9 cellular contexts compared by ENCODE assay signal in the genomic region with DNA sequence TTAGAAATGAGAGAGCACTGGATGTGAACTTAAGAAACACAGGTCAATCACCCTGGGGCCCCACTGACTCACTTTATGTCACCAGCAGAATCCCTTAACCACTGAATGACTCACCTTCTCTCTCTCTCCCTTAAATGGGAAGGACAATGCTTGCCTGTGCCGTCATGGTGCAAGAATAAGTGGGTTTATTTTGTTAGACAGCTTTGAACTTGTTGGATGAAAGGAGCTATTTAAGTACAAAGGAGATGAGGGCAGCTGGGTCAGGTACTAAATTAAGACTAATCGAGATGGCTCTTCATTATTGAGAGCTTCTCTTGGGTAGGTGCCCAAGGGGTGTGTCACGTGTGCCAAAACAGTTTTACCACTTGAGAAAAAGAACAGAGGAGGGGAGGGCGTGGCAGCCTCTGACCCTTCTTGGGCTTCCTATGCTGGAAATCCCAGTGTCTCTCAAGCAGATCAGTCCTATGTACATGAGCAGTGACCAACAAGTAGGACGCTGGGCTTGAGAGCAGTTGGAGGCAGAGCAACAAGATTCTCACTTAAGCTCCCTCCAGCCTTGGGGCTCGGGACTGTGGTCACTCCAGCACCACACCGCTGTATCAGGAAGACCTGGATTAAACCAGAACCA. TPM values are rescaled to one million over a fixed set of nuclear protein-coding genes. Genes with fewer than 3 reads are reported as not detected.
DNase-seq lines count a peak whose midpoint lies in the region; ATAC-seq and FAIRE-seq lines count a peak whose summit lies in the region.
"Had no signal": no experiment of that assay in that cellular context is flagged by ENCODE, and none has a peak within 500 bp of the region (broad histone marks: within the 10 kb centered on the region; RNA-seq: fewer than 3 reads in every experiment).

No MANE protein-coding gene starts in this region.

- FAIRE-seq in RCC 7860 (lab: Jason Lieb, UNC), result peak; percentile 97

- ATAC-seq in HG03159 (IDR thresholded peaks at IDR 0.05; ENCODE audit: unreplicated experiment) (no peak), HG03280 (IDR thresholded peaks at IDR 0.05; ENCODE audit: unreplicated experiment) (no peak)

- DNase-seq in GOT3 (lab: John Stamatoyannopoulos, UW), result peak; percentile 39
- DNase-seq in RCC 7860 (ENCODE audit: low spot score), result peak; percentile 98
- DNase-seq in astrocyte of the hippocampus (ENCODE audit: low read depth, low spot score), result peak; percentile 89
- DNase-seq in retina, result peak; percentile 13
- DNase-seq in GM19240 (ENCODE audit: insufficient read length, low spot score), result no peak
- no peak for DNase-seq in ureter (ENCODE audit: low spot score)
- DNase-seq: naive thymus-derived CD8-positive, alpha-beta T cell had no signal

RNA-seq across cellular contexts. Expression of a gene that starts 6.7 kb away (rescaled TPM):
- not detected for total RNA-seq in ureter
- total RNA-seq: naive thymus-derived CD8-positive, alpha-beta T cell had no signal

RNA-seq across cellular contexts. Expression of a gene that starts 20.2 kb away (rescaled TPM):
- not detected for total RNA-seq in ureter
- total RNA-seq: naive thymus-derived CD8-positive, alpha-beta T cell had no signal

RNA-seq across cellular contexts. Expression of a gene that starts 22.0 kb away (rescaled TPM):
- not detected for total RNA-seq in ureter
- total RNA-seq: naive thymus-derived CD8-positive, alpha-beta T cell had no signal

RNA-seq across cellular contexts. Expression of a gene that starts 34.5 kb away (rescaled TPM):
- not detected for total RNA-seq in ureter
- total RNA-seq: naive thymus-derived CD8-positive, alpha-beta T cell had no signal

RNA-seq across cellular contexts. Expression of a gene that starts 36.6 kb away (rescaled TPM):
- total RNA-seq in ureter, result not detected
- total RNA-seq: naive thymus-derived CD8-positive, alpha-beta T cell had no signal

Comparison
In these comparisons a context has a peak if more than half of its experiments do, and no peak if none do; other contexts are left out.
1. DNase-seq: peak in GOT3 (single experiment), RCC 7860 (single experiment), astrocyte of the hippocampus (single experiment) and retina (single experiment); none in GM19240 (single experiment) and ureter (single experiment).